ENCODE assay signal across 1 cellular context in genomic region chr20:62198496-62198895, GRCh38.
TF ChIP-seq lines count a peak whose summit lies in the region.

No MANE protein-coding gene starts in this region.

TF ChIP-seq in HepG2, 621 proteins besides CTCF, POLR2A, EP300 and RAD21:
- no peak for TF ChIP-seq NFE2 (CRISPR knock-in tag; IDR thresholded peaks at IDR 0.05)
- TF ChIP-seq ZSCAN22 (CRISPR knock-in tag; IDR thresholded peaks at IDR 0.05): no peak
- peak; percentile 44 for TF ChIP-seq RBM22 (optimal IDR thresholded peaks at IDR 0.05; ENCODE audit: low read length)
- TF ChIP-seq ZSCAN30 (CRISPR knock-in tag; IDR thresholded peaks at IDR 0.05): no peak
- TF ChIP-seq NFYB (CRISPR knock-in tag; IDR thresholded peaks at IDR 0.05): no peak
- no peak for TF ChIP-seq PPARG (CRISPR knock-in tag; conservative IDR thresholded peaks at IDR 0.05)
